ENCODE assay signal across 8 cellular contexts in the genomic region with DNA sequence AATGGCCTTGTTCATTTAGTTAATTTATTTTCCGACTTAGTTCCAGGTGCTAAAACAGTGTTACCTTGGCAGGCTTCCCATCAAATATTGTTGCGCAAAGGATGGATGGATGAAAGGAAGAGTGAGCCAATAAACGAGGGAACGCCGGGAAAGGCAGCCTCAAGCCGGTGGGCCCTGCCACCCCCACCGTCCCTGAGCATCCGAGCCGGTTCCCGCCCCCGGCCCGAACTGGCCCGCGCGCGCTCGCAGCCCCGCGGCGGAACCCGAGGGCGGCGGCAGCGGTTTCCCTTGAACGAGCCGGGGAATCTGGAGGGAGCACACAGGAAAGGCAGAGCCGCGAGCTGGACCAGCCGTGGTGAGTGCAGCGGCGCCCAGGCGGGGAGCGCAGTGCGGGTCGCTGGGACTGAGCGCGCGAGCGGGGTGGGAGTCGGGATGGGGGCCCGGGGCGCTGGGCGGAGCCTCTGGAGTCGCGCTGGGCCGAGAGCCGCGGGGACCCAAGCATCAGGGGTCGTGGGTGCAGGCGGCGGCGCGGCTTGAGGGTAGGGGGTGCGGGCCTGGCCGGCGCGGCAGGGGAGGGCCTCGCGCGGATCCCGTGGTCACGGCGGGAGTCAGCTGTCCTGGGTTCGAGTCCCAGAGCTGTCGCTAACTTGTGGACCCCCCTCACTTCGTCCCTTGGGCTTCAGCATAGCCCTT. TPM values are rescaled to one million over a fixed set of nuclear protein-coding genes. Genes with fewer than 3 reads are reported as not detected.
DNase-seq lines count a peak whose midpoint lies in the region; ATAC-seq and TF ChIP-seq lines count a peak whose summit lies in the region.

Gene AGK, plus strand, starts transcription at position 331 of the 693 bp plus-strand sequence. CDS start 4,057 bp downstream, outside the sequence.

- no peaks in the 10 kb centered on the region for H3K27me3 Mint-ChIP-seq in natural killer cell (ENCODE audit: low read depth in 2 of 2)

- TF ChIP-seq CTCF in fibroblast of mammary gland (conservative IDR thresholded peaks at IDR 0.05; ENCODE audit: control insufficient read depth, insufficient read depth, low read depth, low read length) (no peak), natural killer cell (IDR thresholded peaks at IDR 0.05) (no peak)

- H3K36me3 Mint-ChIP-seq in natural killer cell: no peaks in the 10 kb centered on the region

- peak within 1 kb of the TSS; percentile 82 to 89 for H3K27ac Mint-ChIP-seq in natural killer cell

- no peaks in the 10 kb centered on the region for H3K9me3 Mint-ChIP-seq in natural killer cell

- H3K4me3 Mint-ChIP-seq in natural killer cell: peak within 1 kb of the TSS; percentile 88

- ATAC-seq in GM21717 (IDR thresholded peaks at IDR 0.05; ENCODE audit: unreplicated experiment) (peak; percentile 94), natural killer cell (peak; percentile 91 to 98 (median 97))

- peak within 1 kb of the TSS; percentile 90 for H3K4me3 ChIP-seq in Jurkat, Clone E6-1 (ENCODE audit: low read length)
- peak within 1 kb of the TSS; percentile 83 for H3K4me3 ChIP-seq in fibroblast of mammary gland (ENCODE audit: control insufficient read depth, low read depth, low read length)

- intact Hi-C loops in natural killer cell (cut with micrococcal nuclease): loop anchor here (5.0 to 10.0 kb wide), 2 partner anchors 104 to 186 kb away; partner anchors contain the start of gene SSBP1

- H3K4me1 Mint-ChIP-seq in natural killer cell: peaks cover 44 to 46% of the 10 kb centered on the region in 2 donors

- peak; percentile 95 for DNase-seq in DMS79 treated with DMSO at 0.1 percent for 48 hours (lab: John Stamatoyannopoulos, UW)
- peak; percentile 51 for DNase-seq in Jurkat, Clone E6-1 (ENCODE audit: low read depth, low spot score)
- DNase-seq in RPMI7951 (ENCODE audit: low read depth): peak; percentile 79
- DNase-seq in activated T-helper 1 cell treated with anti-CD3 and anti-CD28 coated beads, Interleukin-2, amount 50 U/mL, for 16 hours (ENCODE audit: low read depth in 1 of 2, low spot score in 1 of 2): peak; percentile 54 to 64
- peak; percentile 75 for DNase-seq in fibroblast of mammary gland (ENCODE audit: low read depth)
- DNase-seq in natural killer cell: peak; percentile 75
- peak; percentile 64 for DNase-seq in stimulated activated naive CD4-positive, alpha-beta T cell treated with Interleukin-2 at 50 U/mL for 16 hours (lab: John Stamatoyannopoulos, UW)

RNA-seq across cellular contexts. Expression of gene AGK, which starts in this region (rescaled TPM):
- 29.7 TPM for polyA plus RNA-seq in Jurkat, Clone E6-1 (2012; ENCODE audit: insufficient read depth, insufficient read length)
- 29.4 and 34.8 TPM in 2 replicates for total RNA-seq in RPMI7951 (2014; rRNA removed; shearing (Covaris generic))
- 100 to 1,000 TPM in 1 of 3 donors, 10 to 100 TPM in 2; 70.0 to 106 (median 99.0) TPM for total RNA-seq in natural killer cell

Comparison
In these comparisons a context has a peak if more than half of its experiments do, and no peak if none do; other contexts are left out.
1. Peak in every context shown above with its lines: DNase-seq, ATAC-seq and H3K4me3 ChIP-seq.